In genomic region chr1:52006081-52006553, GRCh38 we compare ENCODE assay signal across 9 cellular contexts. TPM values are rescaled to one million over a fixed set of nuclear protein-coding genes. Genes with fewer than 3 reads are reported as not detected.
DNase-seq lines count a peak whose midpoint lies in the region; TF ChIP-seq lines count a peak whose summit lies in the region.
"Not testable (repeated sequence)": the region's sequence is repeated elsewhere in the genome, so short reads cannot be mapped to it uniquely, and the experiment has no call there.
"Had no signal": no experiment of that assay in that cellular context is flagged by ENCODE, and none has a peak within 500 bp of the region (broad histone marks: within the 10 kb centered on the region; RNA-seq: fewer than 3 reads in every experiment).

No MANE protein-coding gene starts in this region.

- not testable (repeated sequence) for H3K23ac ChIP-seq in mesenchymal stem cell (ENCODE audit: low read length in 2 of 2)

- H4K8ac ChIP-seq in mesenchymal stem cell (ENCODE audit: low read length) = not testable (repeated sequence)

- H4K20me1 ChIP-seq in hepatocyte (ENCODE audit: insufficient read depth, poor library complexity, severe bottlenecking) = not testable (repeated sequence)

- H3K36me3 Mint-ChIP-seq in Caco-2 (ENCODE audit: insufficient read depth, unreplicated experiment); chondrocyte (ENCODE audit: low read depth); osteocyte (ENCODE audit: unreplicated experiment); type B pancreatic cell: not testable (repeated sequence)

- not testable (repeated sequence) for H2BK15ac ChIP-seq in mesenchymal stem cell (ENCODE audit: low read depth, poor library complexity, severe bottlenecking)

- intact Hi-C loops in Caco-2 (cut with micrococcal nuclease; ENCODE audit: unreplicated experiment) = loop anchor here (5.0 kb wide), 1 partner anchor 51 kb away; the partner anchor contains the start of genes BTF3L4 and TXNDC12

- TF ChIP-seq CTCF in Caco-2 (IDR thresholded peaks at IDR 0.05; ENCODE audit: insufficient read depth in 1 of 2, low read depth in 1 of 2, low read length in 1 of 2, severe bottlenecking in 1 of 2, unreplicated experiment in 1 of 2); WERI-Rb-1 (IDR thresholded peaks at IDR 0.05; ENCODE audit: low read depth, low read length); chondrocyte (IDR thresholded peaks at IDR 0.05); hepatocyte (IDR thresholded peaks at IDR 0.05; ENCODE audit: poor library complexity); osteocyte (IDR thresholded peaks at IDR 0.05); type B pancreatic cell (conservative IDR thresholded peaks at IDR 0.05): not testable (repeated sequence)

- H2BK12ac ChIP-seq in mesenchymal stem cell (ENCODE audit: low read length in 2 of 2) = peak overlapping the region in 1 of 2 experiments; percentile 6

- not testable (repeated sequence) for H3K4me3 ChIP-seq in Caco-2 (ENCODE audit: low read depth, low read length); hepatocyte; mesenchymal stem cell (ENCODE audit: insufficient read depth in 1 of 2, low read depth in 1 of 2, low read length in 2 of 2)
- H3K4me3 ChIP-seq in HUES6 (ENCODE audit: low read depth, low read length) (peak overlapping the region; percentile 15; the same call in 1 of the 2 replicates), WERI-Rb-1 (ENCODE audit: low read depth, low read length) (peak overlapping the region; percentile 9)

- H2BK120ac ChIP-seq in mesenchymal stem cell (ENCODE audit: low read depth, low read length) = not testable (repeated sequence)

- H3K9me3 Mint-ChIP-seq in Caco-2 (ENCODE audit: unreplicated experiment); chondrocyte (ENCODE audit: low read depth); osteocyte (ENCODE audit: unreplicated experiment); type B pancreatic cell: not testable (repeated sequence)

- CTCF ChIA-PET in Caco-2 (lab: Charles Lee) = interaction anchor here (0.6 kb wide), 1 partner anchor 137 kb away, joined by 3 read pairs; no protein-coding TSS in a partner anchor

- not testable (repeated sequence) for H3K18ac ChIP-seq in mesenchymal stem cell (ENCODE audit: low read depth in 1 of 2, low read length in 2 of 2)

- H4K91ac ChIP-seq in mesenchymal stem cell (ENCODE audit: low read length) = not testable (repeated sequence)

- H3K4ac ChIP-seq in mesenchymal stem cell (ENCODE audit: low read depth in 1 of 2, low read length in 2 of 2) = not testable (repeated sequence)

- H3K9ac ChIP-seq in HUES6 (ENCODE audit: low read length) = peak overlapping the region; percentile 73
- peak overlapping the region; percentile 56 for H3K9ac ChIP-seq in mesenchymal stem cell (ENCODE audit: low read length)

- H3K4me3 Mint-ChIP-seq in Caco-2 (ENCODE audit: unreplicated experiment) = peak overlapping the region; percentile 62
- peak overlapping the region; percentile 53 for H3K4me3 Mint-ChIP-seq in chondrocyte (ENCODE audit: unreplicated experiment)
- not testable (repeated sequence) for H3K4me3 Mint-ChIP-seq in osteocyte (ENCODE audit: unreplicated experiment); type B pancreatic cell

- peak overlapping the region; percentile 99 for H2BK5ac ChIP-seq in mesenchymal stem cell (ENCODE audit: low read depth, low read length, poor library complexity, severe bottlenecking)

- H3K14ac ChIP-seq in mesenchymal stem cell (ENCODE audit: low read length in 2 of 2) = peak overlapping the region in 1 of 2 experiments; percentile 18

- not testable (repeated sequence) for H3K36me3 ChIP-seq in Caco-2 (ENCODE audit: control insufficient read depth, insufficient read depth, low read length); HUES6 (ENCODE audit: control insufficient read depth, insufficient read depth, low read length); WERI-Rb-1; hepatocyte (replicated peaks; ENCODE audit: insufficient read depth, low read depth); mesenchymal stem cell (ENCODE audit: control insufficient read depth in 1 of 2, insufficient read depth in 2 of 2, low read depth in 1 of 2, low read length in 2 of 2)

- H3K27ac Mint-ChIP-seq in Caco-2 (ENCODE audit: unreplicated experiment) (peak overlapping the region; percentile 99), chondrocyte (ENCODE audit: unreplicated experiment) (peak overlapping the region; percentile 100), osteocyte (ENCODE audit: unreplicated experiment) (peak overlapping the region; percentile 88), type B pancreatic cell (peak overlapping the region; percentile 84)

- H2AFZ ChIP-seq in hepatocyte = peak overlapping the region; percentile 43
- not testable (repeated sequence) for H2AFZ ChIP-seq in mesenchymal stem cell (ENCODE audit: low read depth, low read length)

- H3K9me3 ChIP-seq in Caco-2; HUES6 (ENCODE audit: control insufficient read depth, insufficient read depth, low read depth, low read length); WERI-Rb-1 (ENCODE audit: severe bottlenecking); hepatocyte (ENCODE audit: low read depth); mesenchymal stem cell (ENCODE audit: control insufficient read depth, low read length): not testable (repeated sequence)

- peak overlapping the region; percentile 77 for H2AK5ac ChIP-seq in mesenchymal stem cell (ENCODE audit: low read length, severe bottlenecking)

- H3K27me3 Mint-ChIP-seq in Caco-2 (ENCODE audit: insufficient read depth, unreplicated experiment); chondrocyte (ENCODE audit: low read depth); osteocyte (ENCODE audit: unreplicated experiment): not testable (repeated sequence)
- peaks cover 13% of the 10 kb centered on the region for H3K27me3 Mint-ChIP-seq in type B pancreatic cell

- BruUV-seq in Caco-2 (replicated peaks; lab: Mats Ljungman, UMichigan) = not testable (repeated sequence)

- H3K27ac ChIP-seq in HUES6 (ENCODE audit: low read depth, low read length) (peak overlapping the region; percentile 73), WERI-Rb-1 (peak overlapping the region; percentile 73), hepatocyte (peak overlapping the region; percentile 99), mesenchymal stem cell (ENCODE audit: low read length, poor library complexity, severe bottlenecking) (peak overlapping the region; percentile 100)

- not testable (repeated sequence) for H3K27me3 ChIP-seq in Caco-2 (replicated peaks; ENCODE audit: control insufficient read depth, insufficient read depth, low read length); HUES6 (ENCODE audit: control insufficient read depth, insufficient read depth, low read length); WERI-Rb-1 (ENCODE audit: insufficient read depth, low read depth, severe bottlenecking); hepatocyte; mesenchymal stem cell (ENCODE audit: control insufficient read depth in 1 of 2, insufficient read depth in 1 of 2, low read length in 2 of 2)

- H3K4me1 Mint-ChIP-seq in Caco-2 (ENCODE audit: low read depth, unreplicated experiment) = peaks cover 12% of the 10 kb centered on the region
- H3K4me1 Mint-ChIP-seq in chondrocyte (ENCODE audit: low read depth) = peaks cover 40% of the 10 kb centered on the region
- H3K4me1 Mint-ChIP-seq in osteocyte (ENCODE audit: unreplicated experiment) = peaks cover 31% of the 10 kb centered on the region
- H3K4me1 Mint-ChIP-seq in type B pancreatic cell (ENCODE audit: unreplicated experiment) = peaks cover 11% of the 10 kb centered on the region

- peak overlapping the region; percentile 55 for H3K4me2 ChIP-seq in hepatocyte
- peak overlapping the region; percentile 41 for H3K4me2 ChIP-seq in mesenchymal stem cell (ENCODE audit: low read length, poor library complexity, severe bottlenecking)

- H3K79me1 ChIP-seq in mesenchymal stem cell (replicated peaks; ENCODE audit: low read length, poor library complexity, severe bottlenecking) = not testable (repeated sequence)

- H3K79me2 ChIP-seq in hepatocyte = not testable (repeated sequence)

- H3K4me1 ChIP-seq in Caco-2 (peaks cover 29% of the 10 kb centered on the region), HUES6 (ENCODE audit: control insufficient read depth, insufficient read depth, low read length) (peaks cover 24% of the 10 kb centered on the region)
- H3K4me1 ChIP-seq in hepatocyte (ENCODE audit: insufficient read depth); mesenchymal stem cell (ENCODE audit: control insufficient read depth, insufficient read depth, low read depth, low read length): not testable (repeated sequence)

- POLR2A ChIA-PET in Caco-2 (lab: Charles Lee) = not testable (repeated sequence)

- DNase-seq in Caco-2 (peak; percentile 53 to 64), WERI-Rb-1 (peak; percentile 35)
- DNase-seq in chondrocyte (ENCODE audit: low spot score); hepatocyte (ENCODE audit: low spot score); mesenchymal stem cell; osteocyte (ENCODE audit: extremely low spot score, unreplicated experiment); type B pancreatic cell (ENCODE audit: extremely low spot score, unreplicated experiment): not testable (repeated sequence)

- 20% methylated on average over 4 of the region's 5 CpGs for WGBS in hepatocyte (ENCODE audit: low lambda C conversion rate, missing lambda C conversion rate)
- WGBS in mesenchymal stem cell = no CpG with 5 or more reads among the region's 5 CpGs

- H3K9me2 ChIP-seq in hepatocyte (replicated peaks; ENCODE audit: insufficient read depth) = not testable (repeated sequence)

RNA-seq across cellular contexts. Expression of gene RAB3B, which starts 15.6 kb away (rescaled TPM):
- total RNA-seq in Caco-2 (2022) = 11.6 and 13.6 TPM in 2 replicates
- 15.3 to 33.9 TPM (median 32.8 TPM) in 3 replicates for total RNA-seq in chondrocyte
- total RNA-seq in hepatocyte = 23.1 and 24.7 TPM in 2 replicates
- 7.5 and 9.7 TPM in 2 replicates for polyA plus RNA-seq in hepatocyte
- polyA plus RNA-seq in mesenchymal stem cell (2013, experiment 1 of 2) = 5.2 TPM
- polyA plus RNA-seq in mesenchymal stem cell (2013, experiment 2 of 2) = 4.9 TPM
- 8.2 and 8.3 TPM in 2 replicates for total RNA-seq in osteocyte
- 16.9 and 19.2 TPM in 2 replicates for total RNA-seq in type B pancreatic cell (ENCODE audit: low replicate concordance)
- total RNA-seq: CD8-positive, alpha-beta T cell had no signal

RNA-seq across cellular contexts. Expression of gene KTI12, which starts 27.5 kb away (rescaled TPM):
- total RNA-seq in Caco-2 (2022) = 10.1 and 11.8 TPM in 2 replicates
- 10.6 to 10.9 TPM (median 10.6 TPM) in 3 replicates for total RNA-seq in chondrocyte
- total RNA-seq in hepatocyte = 9.6 and 14.8 TPM in 2 replicates
- polyA plus RNA-seq in hepatocyte = 10.4 and 11.4 TPM in 2 replicates
- polyA plus RNA-seq in mesenchymal stem cell (2013, experiment 1 of 2) = 9.0 TPM
- polyA plus RNA-seq in mesenchymal stem cell (2013, experiment 2 of 2) = 8.4 TPM
- total RNA-seq in osteocyte = 9.5 and 9.9 TPM in 2 replicates
- total RNA-seq in type B pancreatic cell (ENCODE audit: low replicate concordance) = 9.6 and 9.9 TPM in 2 replicates

RNA-seq across cellular contexts. Expression of gene TXNDC12, which starts 48.9 kb away (rescaled TPM):
- 54.3 and 61.1 TPM in 2 replicates for total RNA-seq in Caco-2 (2022)
- total RNA-seq in chondrocyte = 47.5 to 55.0 TPM (median 54.8 TPM) in 3 replicates
- total RNA-seq in hepatocyte = 81.0 and 89.5 TPM in 2 replicates
- 86.2 and 91.1 TPM in 2 replicates for polyA plus RNA-seq in hepatocyte
- polyA plus RNA-seq in mesenchymal stem cell (2013, experiment 1 of 2) = 104 TPM
- 106 TPM for polyA plus RNA-seq in mesenchymal stem cell (2013, experiment 2 of 2)
- 46.6 and 49.8 TPM in 2 replicates for total RNA-seq in osteocyte
- 48.3 and 61.3 TPM in 2 replicates for total RNA-seq in type B pancreatic cell (ENCODE audit: low replicate concordance)

RNA-seq across cellular contexts. Expression of gene BTF3L4, which starts 50.0 kb away (rescaled TPM):
- total RNA-seq in Caco-2 (2022) (55.3 and 73.7 TPM in 2 replicates), chondrocyte (51.1 to 59.2 TPM (median 54.5 TPM) in 3 replicates), hepatocyte (73.9 and 80.2 TPM in 2 replicates), osteocyte (61.0 and 65.1 TPM in 2 replicates), type B pancreatic cell (ENCODE audit: low replicate concordance) (73.4 and 75.4 TPM in 2 replicates)
- polyA plus RNA-seq in hepatocyte = 58.6 and 67.5 TPM in 2 replicates
- 58.2 TPM for polyA plus RNA-seq in mesenchymal stem cell (2013, experiment 1 of 2)
- polyA plus RNA-seq in mesenchymal stem cell (2013, experiment 2 of 2) = 57.8 TPM
